ENCODE assay signal across 19 cellular contexts in the genomic region with DNA sequence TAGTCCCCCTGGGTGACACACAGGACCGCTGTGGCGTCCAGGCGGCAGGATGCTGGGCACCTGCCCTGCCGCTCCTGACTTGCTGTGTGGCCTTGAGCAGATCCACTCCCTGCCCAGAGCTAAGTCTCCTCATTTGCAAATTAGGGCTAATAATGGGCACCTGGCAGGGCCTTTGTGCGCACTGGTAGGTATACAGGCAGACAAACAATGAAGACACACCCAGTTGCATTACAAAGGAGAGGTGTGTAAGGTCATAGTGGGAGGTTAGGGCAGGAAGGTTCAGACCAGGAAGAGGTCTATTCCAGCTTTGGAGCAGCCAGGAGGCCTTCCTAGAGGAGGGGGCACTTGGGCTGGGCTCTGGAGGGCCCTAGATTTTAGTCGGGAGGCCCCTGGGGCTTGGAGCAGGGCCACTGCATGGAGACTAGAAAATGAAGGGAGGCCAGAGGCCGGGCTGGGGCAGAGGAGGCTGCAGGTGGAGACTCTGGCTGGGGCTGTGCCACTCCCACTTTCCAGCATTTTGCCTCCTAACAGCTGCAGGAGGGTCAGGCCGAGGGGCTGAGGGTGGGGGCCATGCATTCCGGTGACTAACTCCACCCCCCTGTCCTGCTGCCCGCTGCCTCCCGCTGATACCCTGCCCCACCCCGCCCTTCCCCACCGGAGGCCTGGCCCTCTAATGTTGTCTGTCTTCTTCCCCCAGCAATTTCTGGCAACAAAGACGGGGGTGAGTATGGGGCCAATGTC. TPM values are rescaled to one million over a fixed set of nuclear protein-coding genes. Genes with fewer than 3 reads are reported as not detected.
DNase-seq lines count a peak whose midpoint lies in the region; ATAC-seq and TF ChIP-seq lines count a peak whose summit lies in the region.
"Had no signal": no experiment of that assay in that cellular context is flagged by ENCODE, and none has a peak within 500 bp of the region (broad histone marks: within the 10 kb centered on the region; RNA-seq: fewer than 3 reads in every experiment).

No MANE protein-coding gene starts in this region.

- no peaks in the 10 kb centered on the region for H3K9me3 Mint-ChIP-seq in CD8-positive, alpha-beta T cell
- H3K9me3 Mint-ChIP-seq: CD4-positive, alpha-beta T cell had no signal

- H3K27ac Mint-ChIP-seq in CD8-positive, alpha-beta T cell = no peak overlapping the region
- H3K27ac Mint-ChIP-seq: CD4-positive, alpha-beta T cell had no signal

- CTCF ChIA-PET in CD8-positive, alpha-beta T cell (lab: Charles Lee) = no interaction called here

- 42 to 48% (median 46%) methylated on average over 8 to 14 of the region's 14 CpGs for WGBS in spleen, 5 donors

- peaks cover 0 to 6% (median 2%) of the 10 kb centered on the region in 6 donors for H3K4me1 ChIP-seq in spleen
- H3K4me1 ChIP-seq in CD8-positive, alpha-beta T cell (ENCODE audit: insufficient read depth, low read length) = no peaks in the 10 kb centered on the region
- H3K4me1 ChIP-seq: body of pancreas had no signal

- H3K36me3 Mint-ChIP-seq in CD8-positive, alpha-beta T cell = no peaks in the 10 kb centered on the region

- no peaks in the 10 kb centered on the region for H3K36me3 ChIP-seq in spleen
- no peaks in the 10 kb centered on the region for H3K36me3 ChIP-seq in CD8-positive, alpha-beta T cell (ENCODE audit: insufficient read depth, low read length)

- no peak for TF ChIP-seq POLR2A in spleen (IDR thresholded peaks at IDR 0.05)

- no peak for TF ChIP-seq CTCF in spleen (IDR thresholded peaks at IDR 0.05 in 8 of 11, conservative IDR thresholded peaks at IDR 0.05 in 3 of 11)
- TF ChIP-seq CTCF in CD8-positive, alpha-beta T cell (IDR thresholded peaks at IDR 0.05) = no peak

- peaks cover 0 to 52% (median 0%) of the 10 kb centered on the region in 7 donors for H3K27me3 ChIP-seq in spleen (replicated peaks in 1 of 7)
- H3K27me3 ChIP-seq in CD8-positive, alpha-beta T cell (ENCODE audit: insufficient read depth, low read length) = no peaks in the 10 kb centered on the region

- H3K9me3 ChIP-seq in iPS-18c (ENCODE audit: control insufficient read depth, insufficient read depth, low read length) = no peaks in the 10 kb centered on the region
- H3K9me3 ChIP-seq in spleen = no peaks in the 10 kb centered on the region
- H3K9me3 ChIP-seq in CD8-positive, alpha-beta T cell (ENCODE audit: low read length) = no peaks in the 10 kb centered on the region
- H3K9me3 ChIP-seq: body of pancreas had no signal

- H3K27me3 Mint-ChIP-seq in CD8-positive, alpha-beta T cell (ENCODE audit: low read depth) = peaks cover 20% of the 10 kb centered on the region

- no peaks in the 10 kb centered on the region for H3K4me1 Mint-ChIP-seq in CD8-positive, alpha-beta T cell (ENCODE audit: low read depth)

- peak; percentile 41 to 45 for DNase-seq in NCI-H2081 (lab: John Stamatoyannopoulos, UW)
- no peak for DNase-seq in NCI-H2081 treated with DMSO at 0.1 percent for 48 hours (lab: John Stamatoyannopoulos, UW)
- peak; percentile 97 for DNase-seq in SW480 (ENCODE audit: low spot score)
- DNase-seq in spleen = peak; percentile 38
- no peak for DNase-seq in CD8-positive, alpha-beta T cell
- no peak for DNase-seq in stimulated activated CD4-positive, alpha-beta T cell treated with anti-CD3 and anti-CD28 coated beads, Interleukin-2, amount 100 ng/mL, for 48 hours
- DNase-seq in glomerular visceral epithelial cell (ENCODE audit: extremely low spot score) = no peak
- DNase-seq: activated CD8-positive, alpha-beta memory T cell treated with anti-CD3 and anti-CD28 coated beads, Interleukin-2, amount 50 U/mL, for 4 hours; activated naive CD4-positive, alpha-beta T cell; body of pancreas; CD4-positive, alpha-beta T cell; GDM1; NCI-H1048; NCI-H446; RPMI8226; stimulated activated CD4-positive, alpha-beta T cell treated with anti-CD3 and anti-CD28 coated beads, Interleukin-2, amount 100 ng/mL, for 24 hours; stimulated activated CD8-positive, alpha-beta memory T cell treated with anti-CD3 and anti-CD28 coated beads, Interleukin-4, amount 100 ng/mL, for 48 hours had no signal

- intact Hi-C loops in spleen (cut with DNase I; ENCODE audit: low total_unique reads) = no loop called here
- intact Hi-C loops in CD8-positive, alpha-beta T cell (cut with DNase I, micrococcal nuclease) = no loop called here

- H3K4me3 ChIP-seq in iPS-18c (ENCODE audit: insufficient read depth, low read depth, low read length) (peak overlapping the region; percentile 26; the same call in 1 of the 2 replicates), spleen (no peak overlapping the region)
- H3K4me3 ChIP-seq in CD8-positive, alpha-beta T cell (ENCODE audit: low read depth, low read length) = no peak overlapping the region
- H3K4me3 ChIP-seq: body of pancreas had no signal

- POLR2A ChIA-PET in CD8-positive, alpha-beta T cell (lab: Charles Lee) = no interaction called here

- H3K27ac ChIP-seq in spleen = no peak overlapping the region
- H3K27ac ChIP-seq in CD8-positive, alpha-beta T cell (ENCODE audit: low read depth, low read length) = no peak overlapping the region
- H3K27ac ChIP-seq: 22Rv1, body of pancreas had no signal

- no peak overlapping the region for H3K4me3 Mint-ChIP-seq in CD8-positive, alpha-beta T cell
- H3K4me3 Mint-ChIP-seq: CD4-positive, alpha-beta T cell had no signal

- no peak for ATAC-seq in CD8-positive, alpha-beta T cell
- ATAC-seq: body of pancreas had no signal

RNA-seq across cellular contexts. Expression of gene MYH7B, which starts 28.5 kb away (rescaled TPM):
- 1 to 10 TPM in 3 of 7 donors, under 1 TPM in 4; 0.09 to 1.7 (median 0.60) TPM for total RNA-seq in spleen
- polyA plus RNA-seq in spleen = under 1 TPM; 0.72 to 0.83 (median 0.77) TPM
- under 1 TPM; 0.19 to 0.54 TPM for total RNA-seq in CD8-positive, alpha-beta T cell

RNA-seq across cellular contexts. Expression of gene GSS, which starts 28.6 kb away (rescaled TPM):
- total RNA-seq in spleen = 10 to 100 TPM; 23.8 to 46.1 (median 31.8) TPM
- polyA plus RNA-seq in spleen = 10 to 100 TPM; 19.8 to 40.0 (median 39.0) TPM
- 10 to 100 TPM; 23.6 to 24.3 TPM for total RNA-seq in CD8-positive, alpha-beta T cell

Comparison
In these comparisons a context has a peak if more than half of its experiments do, and no peak if none do; other contexts are left out.
1. DNase-seq: peak in NCI-H2081 (2 of 2), SW480 (single experiment) and spleen (single experiment); none in NCI-H2081 treated with DMSO at 0.1 percent for 48 hours (single experiment), CD8-positive, alpha-beta T cell (0 of 7), stimulated activated CD4-positive, alpha-beta T cell treated with anti-CD3 and anti-CD28 coated beads, Interleukin-2, amount 100 ng/mL, for 48 hours (0 of 2) and glomerular visceral epithelial cell (single experiment).